In the genomic region with DNA sequence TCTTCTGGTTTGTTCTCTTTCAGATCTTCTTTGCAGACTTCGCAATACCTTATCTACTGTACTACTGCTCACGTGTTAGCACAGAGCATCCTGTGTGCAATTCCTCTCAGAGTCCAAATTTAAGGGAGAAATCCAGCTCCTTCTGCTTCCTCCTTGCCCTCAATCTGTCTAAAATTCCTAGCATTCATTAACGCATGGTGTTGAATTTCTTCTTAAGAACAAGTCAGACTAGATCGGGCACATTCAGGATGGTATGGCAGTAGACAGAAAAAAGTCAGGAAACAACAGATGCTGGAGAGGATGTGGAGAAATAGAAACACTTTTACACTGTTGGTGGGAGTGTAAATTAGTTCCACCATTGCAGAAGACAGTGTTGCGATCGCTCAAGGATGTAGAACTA, we compare ENCODE assay signal across 20 cellular contexts.
DNase-seq lines count a peak whose midpoint lies in the region; ATAC-seq and TF ChIP-seq lines count a peak whose summit lies in the region.
"Had no signal": no experiment of that assay in that cellular context is flagged by ENCODE, and none has a peak within 500 bp of the region (broad histone marks: within the 10 kb centered on the region; RNA-seq: fewer than 3 reads in every experiment).

No MANE protein-coding gene starts in this region.

- WGBS in adrenal gland, 4 donors: 90 to 93% (median 93%) methylated on average over 6 of the region's 6 CpGs

- no peak for TF ChIP-seq EP300 in Ishikawa (IDR thresholded peaks at IDR 0.05; ENCODE audit: borderline replicate concordance)

- no peaks in the 10 kb centered on the region for H3K27me3 ChIP-seq in PC-9 (ENCODE audit: insufficient read depth, low read depth)
- H3K27me3 ChIP-seq in osteoblast (ENCODE audit: insufficient read depth, low read length): no peaks in the 10 kb centered on the region
- H3K27me3 ChIP-seq in adrenal gland: no peaks in the 10 kb centered on the region
- H3K27me3 ChIP-seq: BE2C had no signal

- no peak overlapping the region for H3K4me3 ChIP-seq in PC-9
- no peak overlapping the region for H3K4me3 ChIP-seq in osteoblast (ENCODE audit: insufficient read depth, low read length)
- no peak overlapping the region for H3K4me3 ChIP-seq in adrenal gland

- no TSS peak for BruUV-seq in PC-9 (replicated peaks; lab: Mats Ljungman, UMichigan)

- TF ChIP-seq CTCF in PC-9 (conservative IDR thresholded peaks at IDR 0.05) (no peak), osteoblast (IDR thresholded peaks at IDR 0.05; ENCODE audit: extremely low read depth, low read depth, low read length) (no peak), adrenal gland (IDR thresholded peaks at IDR 0.05) (no peak)

- POLR2A ChIA-PET in PC-9 (lab: Charles Lee; ENCODE audit: unreplicated experiment): no interaction called here

- DNase-seq in PC-9 (peak; percentile 1 to 61), osteoblast (ENCODE audit: insufficient read length, low spot score, missing footprints) (peak; percentile 18), adrenal gland (no peak), A172 (ENCODE audit: low spot score) (no peak)
- DNase-seq: ACHN; BE2C; C1 segment of cervical spinal cord; CD4-positive, CD25-positive, alpha-beta regulatory T cell; CD8-positive, alpha-beta memory T cell; COR-L47; DMS153; DMS79; GDM1; GOT3; H7; HFFc6 had no signal

- no peaks in the 10 kb centered on the region for H4K20me1 ChIP-seq in PC-9 (ENCODE audit: insufficient read depth)
- H4K20me1 ChIP-seq in osteoblast (ENCODE audit: insufficient read depth, low read length): no peaks in the 10 kb centered on the region

- H2AFZ ChIP-seq in PC-9 (peak overlapping the region; percentile 52; the same call in 1 of the 2 replicates), osteoblast (ENCODE audit: low read length) (no peak overlapping the region)

- H3K79me2 ChIP-seq in PC-9 (ENCODE audit: low read depth) (no peaks in the 10 kb centered on the region), osteoblast (ENCODE audit: insufficient read depth, low read length) (no peaks in the 10 kb centered on the region)

- no peaks in the 10 kb centered on the region; the same call in 1 of the 2 replicates for H3K9me2 ChIP-seq in PC-9 (ENCODE audit: insufficient read depth)

- no peaks in the 10 kb centered on the region for H3K36me3 ChIP-seq in PC-9 (ENCODE audit: low read depth)
- no peaks in the 10 kb centered on the region for H3K36me3 ChIP-seq in osteoblast (ENCODE audit: insufficient read depth, low read length)
- no peaks in the 10 kb centered on the region for H3K36me3 ChIP-seq in adrenal gland (replicated peaks in 1 of 2)
- H3K36me3 ChIP-seq: BE2C had no signal

- H3F3A ChIP-seq in PC-9 (ENCODE audit: insufficient read depth, low read depth): no peaks in the 10 kb centered on the region

- H3K4me1 ChIP-seq in PC-9 (replicated peaks; ENCODE audit: insufficient read depth) (0 out of 2 replicates have a peak, but pooled peaks cover 7% of the 10 kb centered on the region), osteoblast (ENCODE audit: insufficient read depth, low read length) (no peaks in the 10 kb centered on the region), adrenal gland (replicated peaks in 1 of 2) (no peaks in the 10 kb centered on the region)
- H3K4me1 ChIP-seq: BE2C had no signal

- CTCF ChIA-PET in PC-9 (lab: Charles Lee): no interaction called here

- peaks cover 7% of the 10 kb centered on the region; the same call in 1 of the 2 replicates for H3K9me3 ChIP-seq in PC-9 (ENCODE audit: insufficient read depth, low read depth)
- peaks cover 5% of the 10 kb centered on the region for H3K9me3 ChIP-seq in osteoblast (ENCODE audit: low read depth, low read length)
- H3K9me3 ChIP-seq in adrenal gland (replicated peaks in 1 of 3): no peaks in the 10 kb centered on the region
- H3K9me3 ChIP-seq: BE2C had no signal

- H3K27ac ChIP-seq in PC-9 (no peak overlapping the region), osteoblast (ENCODE audit: low read depth, low read length) (no peak overlapping the region), adrenal gland (no peak overlapping the region)

- intact Hi-C loops in PC-9 (cut with micrococcal nuclease; ENCODE audit: unreplicated experiment): no loop called here
- intact Hi-C loops in adrenal gland (cut with DNase I): no loop called here

- no peak for TF ChIP-seq POLR2A in adrenal gland (IDR thresholded peaks at IDR 0.05)

- no peak for ATAC-seq in GM21447 (IDR thresholded peaks at IDR 0.05; ENCODE audit: unreplicated experiment)
- ATAC-seq: HCT116, HepG2 had no signal

- H3K4me2 ChIP-seq in PC-9: peak overlapping the region; percentile 11; the same call in 1 of the 2 replicates
- H3K4me2 ChIP-seq in osteoblast (ENCODE audit: insufficient read depth, low read length): no peak overlapping the region

- TF ChIP-seq RAD21 in Ishikawa (IDR thresholded peaks at IDR 0.05; ENCODE audit: low read depth): no peak

TF ChIP-seq in Ishikawa, 13 proteins besides CTCF, POLR2A, EP300 and RAD21:
- TF ChIP-seq MAX (IDR thresholded peaks at IDR 0.05): no peak
- TF ChIP-seq USF1 (IDR thresholded peaks at IDR 0.05): no peak
- no peak for TF ChIP-seq YY1 (IDR thresholded peaks at IDR 0.05; ENCODE audit: low read depth)
- TF ChIP-seq TEAD4 (IDR thresholded peaks at IDR 0.05): peak; percentile 78
- no peak for TF ChIP-seq CEBPB (IDR thresholded peaks at IDR 0.05)
- TF ChIP-seq CREB1 (IDR thresholded peaks at IDR 0.05; ENCODE audit: low read depth): no peak
- TF ChIP-seq NFIC (IDR thresholded peaks at IDR 0.05): no peak
- TF ChIP-seq ZBTB7A (IDR thresholded peaks at IDR 0.05; ENCODE audit: low read depth): no peak

Comparison
In these comparisons a context has a peak if more than half of its experiments do, and no peak if none do; other contexts are left out.
1. DNase-seq: peak in PC-9 (2 of 2) and osteoblast (single experiment); none in adrenal gland (0 of 7) and A172 (single experiment).